2 cellular contexts compared by ENCODE assay signal in the genomic region with DNA sequence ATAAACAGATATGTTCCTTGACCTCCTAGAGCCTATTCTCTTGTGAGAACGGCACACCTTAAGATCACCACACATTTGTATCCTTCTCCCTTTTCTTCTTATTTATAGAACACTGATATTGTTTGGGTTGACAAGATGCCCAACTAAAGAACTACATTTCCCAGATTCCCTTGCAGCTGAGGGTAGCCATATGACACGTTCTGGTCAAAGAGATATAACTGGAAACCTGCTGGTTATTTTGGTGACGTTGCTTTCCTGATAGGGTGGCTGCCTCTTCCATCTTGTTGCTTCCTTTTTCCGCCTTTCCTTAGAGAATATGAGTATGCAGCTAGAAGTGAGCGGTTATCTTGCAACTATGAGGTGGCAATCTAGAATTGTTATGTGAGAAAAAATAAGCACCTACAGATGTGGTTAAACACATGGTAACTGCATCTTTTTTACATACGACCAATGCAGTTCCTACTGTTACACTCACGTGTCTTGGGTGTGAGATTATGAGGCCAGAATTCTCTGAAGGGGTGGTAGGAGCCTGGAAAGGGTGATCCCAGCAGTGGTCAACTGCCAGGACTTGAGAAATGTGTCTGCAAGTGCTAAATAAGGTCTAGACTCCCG.
TF ChIP-seq lines count a peak whose summit lies in the region.

No MANE protein-coding gene starts in this region.

TF ChIP-seq in A549, 52 proteins besides CTCF, POLR2A, EP300 and RAD21 (continued from another document):
- TF ChIP-seq, protein P1, sequence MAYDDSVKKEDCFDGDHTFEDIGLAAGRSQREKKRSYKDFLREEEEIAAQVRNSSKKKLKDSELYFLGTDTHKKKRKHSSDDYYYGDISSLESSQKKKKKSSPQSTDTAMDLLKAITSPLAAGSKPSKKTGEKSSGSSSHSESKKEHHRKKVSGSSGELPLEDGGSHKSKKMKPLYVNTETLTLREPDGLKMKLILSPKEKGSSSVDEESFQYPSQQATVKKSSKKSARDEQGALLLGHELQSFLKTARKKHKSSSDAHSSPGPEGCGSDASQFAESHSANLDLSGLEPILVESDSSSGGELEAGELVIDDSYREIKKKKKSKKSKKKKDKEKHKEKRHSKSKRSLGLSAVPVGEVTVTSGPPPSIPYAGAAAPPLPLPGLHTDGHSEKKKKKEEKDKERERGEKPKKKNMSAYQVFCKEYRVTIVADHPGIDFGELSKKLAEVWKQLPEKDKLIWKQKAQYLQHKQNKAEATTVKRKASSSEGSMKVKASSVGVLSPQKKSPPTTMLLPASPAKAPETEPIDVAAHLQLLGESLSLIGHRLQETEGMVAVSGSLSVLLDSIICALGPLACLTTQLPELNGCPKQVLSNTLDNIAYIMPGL (CRISPR knock-in tag; IDR thresholded peaks at IDR 0.05; ENCODE audit: borderline replicate concordance), result no peak
- TF ChIP-seq, protein P2, sequence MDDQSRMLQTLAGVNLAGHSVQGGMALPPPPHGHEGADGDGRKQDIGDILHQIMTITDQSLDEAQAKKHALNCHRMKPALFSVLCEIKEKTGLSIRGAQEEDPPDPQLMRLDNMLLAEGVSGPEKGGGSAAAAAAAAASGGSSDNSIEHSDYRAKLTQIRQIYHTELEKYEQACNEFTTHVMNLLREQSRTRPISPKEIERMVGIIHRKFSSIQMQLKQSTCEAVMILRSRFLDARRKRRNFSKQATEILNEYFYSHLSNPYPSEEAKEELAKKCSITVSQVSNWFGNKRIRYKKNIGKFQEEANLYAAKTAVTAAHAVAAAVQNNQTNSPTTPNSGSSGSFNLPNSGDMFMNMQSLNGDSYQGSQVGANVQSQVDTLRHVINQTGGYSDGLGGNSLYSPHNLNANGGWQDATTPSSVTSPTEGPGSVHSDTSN (IDR thresholded peaks at IDR 0.05), result no peak
- TF ChIP-seq CHD4 (IDR thresholded peaks at IDR 0.05; ENCODE audit: borderline replicate concordance), result no peak
- TF ChIP-seq NR3C1 (IDR thresholded peaks at IDR 0.05), result no peak
- no peak for TF ChIP-seq BHLHE40 (IDR thresholded peaks at IDR 0.05; ENCODE audit: low read depth, low read length)
- TF ChIP-seq FOSB (CRISPR knock-in tag; IDR thresholded peaks at IDR 0.05), result no peak
- TF ChIP-seq, protein P3, sequence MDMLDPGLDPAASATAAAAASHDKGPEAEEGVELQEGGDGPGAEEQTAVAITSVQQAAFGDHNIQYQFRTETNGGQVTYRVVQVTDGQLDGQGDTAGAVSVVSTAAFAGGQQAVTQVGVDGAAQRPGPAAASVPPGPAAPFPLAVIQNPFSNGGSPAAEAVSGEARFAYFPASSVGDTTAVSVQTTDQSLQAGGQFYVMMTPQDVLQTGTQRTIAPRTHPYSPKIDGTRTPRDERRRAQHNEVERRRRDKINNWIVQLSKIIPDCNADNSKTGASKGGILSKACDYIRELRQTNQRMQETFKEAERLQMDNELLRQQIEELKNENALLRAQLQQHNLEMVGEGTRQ (IDR thresholded peaks at IDR 0.05), result no peak
- TF ChIP-seq CEBPB (IDR thresholded peaks at IDR 0.05), result no peak
- TF ChIP-seq NPAS2 (CRISPR knock-in tag; IDR thresholded peaks at IDR 0.05; ENCODE audit: borderline replicate concordance), result no peak
- no peak for TF ChIP-seq FOSL2 (IDR thresholded peaks at IDR 0.05)
- no peak for TF ChIP-seq FOSL2 (CRISPR knock-in tag; IDR thresholded peaks at IDR 0.05)
- TF ChIP-seq PHF8 (IDR thresholded peaks at IDR 0.05; ENCODE audit: borderline replicate concordance, low read depth), result no peak
- no peak for TF ChIP-seq JUN (IDR thresholded peaks at IDR 0.05)
- no peak for TF ChIP-seq ZC3H11A (IDR thresholded peaks at IDR 0.05)
- no peak for TF ChIP-seq RCOR1 (IDR thresholded peaks at IDR 0.05; ENCODE audit: low read depth, low read length)
- no peak for TF ChIP-seq ZNF302 (CRISPR knock-in tag; IDR thresholded peaks at IDR 0.05)

TF ChIP-seq in GM23338, 12 proteins besides CTCF, POLR2A, EP300 and RAD21 (continued from another document):
- TF ChIP-seq ZNF462 (CRISPR knock-in tag; IDR thresholded peaks at IDR 0.05) (no peak), EZH2 (IDR thresholded peaks at IDR 0.05; ENCODE audit: low read depth, unreplicated experiment) (no peak)
- TF ChIP-seq, protein P4, sequence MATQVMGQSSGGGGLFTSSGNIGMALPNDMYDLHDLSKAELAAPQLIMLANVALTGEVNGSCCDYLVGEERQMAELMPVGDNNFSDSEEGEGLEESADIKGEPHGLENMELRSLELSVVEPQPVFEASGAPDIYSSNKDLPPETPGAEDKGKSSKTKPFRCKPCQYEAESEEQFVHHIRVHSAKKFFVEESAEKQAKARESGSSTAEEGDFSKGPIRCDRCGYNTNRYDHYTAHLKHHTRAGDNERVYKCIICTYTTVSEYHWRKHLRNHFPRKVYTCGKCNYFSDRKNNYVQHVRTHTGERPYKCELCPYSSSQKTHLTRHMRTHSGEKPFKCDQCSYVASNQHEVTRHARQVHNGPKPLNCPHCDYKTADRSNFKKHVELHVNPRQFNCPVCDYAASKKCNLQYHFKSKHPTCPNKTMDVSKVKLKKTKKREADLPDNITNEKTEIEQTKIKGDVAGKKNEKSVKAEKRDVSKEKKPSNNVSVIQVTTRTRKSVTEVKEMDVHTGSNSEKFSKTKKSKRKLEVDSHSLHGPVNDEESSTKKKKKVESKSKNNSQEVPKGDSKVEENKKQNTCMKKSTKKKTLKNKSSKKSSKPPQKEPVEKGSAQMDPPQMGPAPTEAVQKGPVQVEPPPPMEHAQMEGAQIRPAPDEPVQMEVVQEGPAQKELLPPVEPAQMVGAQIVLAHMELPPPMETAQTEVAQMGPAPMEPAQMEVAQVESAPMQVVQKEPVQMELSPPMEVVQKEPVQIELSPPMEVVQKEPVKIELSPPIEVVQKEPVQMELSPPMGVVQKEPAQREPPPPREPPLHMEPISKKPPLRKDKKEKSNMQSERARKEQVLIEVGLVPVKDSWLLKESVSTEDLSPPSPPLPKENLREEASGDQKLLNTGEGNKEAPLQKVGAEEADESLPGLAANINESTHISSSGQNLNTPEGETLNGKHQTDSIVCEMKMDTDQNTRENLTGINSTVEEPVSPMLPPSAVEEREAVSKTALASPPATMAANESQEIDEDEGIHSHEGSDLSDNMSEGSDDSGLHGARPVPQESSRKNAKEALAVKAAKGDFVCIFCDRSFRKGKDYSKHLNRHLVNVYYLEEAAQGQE (IDR thresholded peaks at IDR 0.05; ENCODE audit: unreplicated experiment), result no peak
